In the genomic region with DNA sequence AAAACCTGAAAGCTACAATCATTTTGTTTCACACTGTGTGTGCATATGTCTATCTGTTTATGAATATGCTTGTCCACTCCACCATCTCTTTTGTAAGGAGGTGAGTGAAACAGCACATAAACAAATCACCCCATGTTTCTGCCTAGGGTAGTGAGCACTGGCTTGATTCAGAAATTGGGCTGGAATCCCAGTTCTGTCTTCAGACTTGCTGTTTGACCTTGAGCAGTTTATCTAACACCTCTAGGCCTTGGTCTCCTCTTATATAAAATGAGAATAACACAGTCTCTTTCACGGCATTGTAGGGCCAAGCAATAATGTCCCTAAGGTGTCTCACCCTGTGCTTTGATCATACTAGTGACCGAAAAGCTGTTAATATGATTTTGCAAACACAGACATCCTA, we compare ENCODE assay signal across 25 cellular contexts.
DNase-seq lines count a peak whose midpoint lies in the region; ATAC-seq, FAIRE-seq and TF ChIP-seq lines count a peak whose summit lies in the region.
"Had no signal": no experiment of that assay in that cellular context is flagged by ENCODE, and none has a peak within 500 bp of the region (broad histone marks: within the 10 kb centered on the region; RNA-seq: fewer than 3 reads in every experiment).

No MANE protein-coding gene starts in this region.

- H3K27me3 ChIP-seq in heart left ventricle (no peaks in the 10 kb centered on the region), right cardiac atrium (ENCODE audit: control insufficient read depth, insufficient read depth) (no peaks in the 10 kb centered on the region), K562 (ENCODE audit: control insufficient read depth in 2 of 2, insufficient read depth in 2 of 2, low read length in 2 of 2) (no peaks in the 10 kb centered on the region), muscle layer of colon (ENCODE audit: control insufficient read depth in 1 of 2, insufficient read depth in 2 of 2, low read length in 2 of 2) (no peaks in the 10 kb centered on the region), psoas muscle (ENCODE audit: insufficient read depth in 3 of 3, low read length in 2 of 3) (no peaks in the 10 kb centered on the region)

- POLR2A ChIA-PET in K562 (lab: Yijun Ruan, JAX): interaction anchor here (0.7 to 1.1 kb wide), 3 partner anchors 10 to 362 kb away, joined by 3 read pairs; no protein-coding TSS in a partner anchor

- TF ChIP-seq RAD21 in K562 (CRISPR knock-in tag; conservative IDR thresholded peaks at IDR 0.05 in 1 of 2, IDR thresholded peaks at IDR 0.05 in 1 of 2): no peak

- DNase-seq in heart left ventricle (no peak), right cardiac atrium (no peak), K562 (ENCODE audit: extremely low read depth in 1 of 4, low spot score in 3 of 4) (no peak), psoas muscle (no peak), DMS53 (lab: John Stamatoyannopoulos, UW) (no peak), EL (no peak)
- no peak for DNase-seq in activated CD4-positive, alpha-beta T cell treated with anti-CD3 and anti-CD28 coated beads for 4 hours
- DNase-seq: Calu3, DMS153, GOT3, HFFc6, NCI-H1048, NCI-H1417 treated with DMSO at 0.1 percent for 48 hours, NCI-H1694 treated with DMSO at 0.1 percent for 48 hours, NCI-H2081, NCI-H2227 treated with DMSO at 0.1 percent for 48 hours, NCI-H526 treated with DMSO at 0.1 percent for 48 hours, PC-9, RPMI8226, SHP77 treated with DMSO at 0.1 percent for 48 hours had no signal

- TF ChIP-seq POLR2A in heart left ventricle (IDR thresholded peaks at IDR 0.05) (no peak), K562 (conservative IDR thresholded peaks at IDR 0.05) (no peak)

- peak; percentile 32 for FAIRE-seq in K562 (lab: Jason Lieb, UNC)
- FAIRE-seq: G401.6, GM12878 had no signal

- no peak for TF ChIP-seq CTCF in heart left ventricle (IDR thresholded peaks at IDR 0.05)
- TF ChIP-seq CTCF in K562 (IDR thresholded peaks at IDR 0.05 in 2 of 3, conservative IDR thresholded peaks at IDR 0.05 in 1 of 3; ENCODE audit: insufficient read depth in 2 of 3, low read depth in 1 of 3, low read length in 3 of 3): no peak
- no peak for TF ChIP-seq CTCF in psoas muscle (IDR thresholded peaks at IDR 0.05)

- H3K79me2 ChIP-seq in K562 (ENCODE audit: control insufficient read depth, insufficient read depth, low read length): no peaks in the 10 kb centered on the region

- peak overlapping the region; percentile 41 for H2AFZ ChIP-seq in K562 (ENCODE audit: low read depth, low read length)
- H2AFZ ChIP-seq: PC-9 had no signal

- BruUV-seq in K562 (replicated peaks; lab: Mats Ljungman, UMichigan): no TSS peak

- CTCF ChIA-PET in K562 (lab: Yijun Ruan, JAX; ENCODE audit: low intra/inter-chr PET ratio): no interaction called here

- 33 to 64% (median 62%) methylated on average over 2 of the region's 2 CpGs for WGBS in heart left ventricle, 4 donors
- WGBS in right cardiac atrium: 61% methylated on average over 2 of the region's 2 CpGs
- WGBS in K562 (ENCODE audit: insufficient coverage, low coverage, missing lambda C conversion rate): 54% methylated on average over 2 of the region's 2 CpGs
- 46 to 78% (median 68%) methylated on average over 2 of the region's 2 CpGs for WGBS in psoas muscle, 3 donors

- H3K9ac ChIP-seq in K562 (ENCODE audit: insufficient read depth in 1 of 2, low read depth in 2 of 2, low read length in 2 of 2): no peak overlapping the region
- no peak overlapping the region for H3K9ac ChIP-seq in muscle layer of colon (ENCODE audit: low read length)
- H3K9ac ChIP-seq: KMS-11 had no signal

- H3K4me1 ChIP-seq in heart left ventricle (peaks cover 5 to 52% (median 22%) of the 10 kb centered on the region in 12 donors), right cardiac atrium (ENCODE audit: control insufficient read depth, insufficient read depth, low read length) (peaks cover 6% of the 10 kb centered on the region), K562 (replicated peaks in 1 of 2; ENCODE audit: control insufficient read depth in 2 of 2, insufficient read depth in 2 of 2, low read length in 2 of 2) (peaks cover 0 to 3% of the 10 kb centered on the region in 2 experiments; a peak in 3 of 5 replicates), muscle layer of colon (ENCODE audit: insufficient read depth, low read length) (peaks cover 21% of the 10 kb centered on the region), psoas muscle (peaks cover 45% of the 10 kb centered on the region)
- H3K4me1 ChIP-seq: HAP-1 had no signal

- H3K4me3 ChIP-seq in heart left ventricle (no peak overlapping the region), right cardiac atrium (ENCODE audit: low read length) (no peak overlapping the region), K562 (no peak overlapping the region), muscle layer of colon (ENCODE audit: low read depth in 1 of 2, low read length in 2 of 2) (no peak overlapping the region), psoas muscle (no peak overlapping the region)
- H3K4me3 ChIP-seq: GM12878, HAP-1, PC-9 had no signal

- H3K9me1 ChIP-seq in K562 (ENCODE audit: control insufficient read depth, insufficient read depth, low read length): no peaks in the 10 kb centered on the region

- in situ Hi-C loops in K562 (cut with MboI): no loop called here

- peaks cover 0 to 57% (median 9%) of the 10 kb centered on the region in 9 donors for H3K36me3 ChIP-seq in heart left ventricle
- H3K36me3 ChIP-seq in K562 (ENCODE audit: control insufficient read depth, insufficient read depth, low read length): no peaks in the 10 kb centered on the region
- H3K36me3 ChIP-seq in muscle layer of colon (ENCODE audit: insufficient read depth, low read length): no peaks in the 10 kb centered on the region
- H3K36me3 ChIP-seq in psoas muscle (ENCODE audit: insufficient read depth in 1 of 2, low read depth in 1 of 2): no peaks in the 10 kb centered on the region
- H3K36me3 ChIP-seq: HAP-1 had no signal

- ATAC-seq in heart left ventricle: peak in 3 of 4 donors; percentile 44 to 65 (median 63)
- ATAC-seq in right cardiac atrium: no peak
- no peak for ATAC-seq in K562
- no peak for ATAC-seq in psoas muscle
- ATAC-seq: GM12878 had no signal

- H3K4me2 ChIP-seq in K562 (ENCODE audit: insufficient read depth, low read length): no peak overlapping the region
- H3K4me2 ChIP-seq: KMS-11, PC-9 had no signal

- peak overlapping the region in 7 of 12 donors; percentile 3 to 43 (median 39) for H3K27ac ChIP-seq in heart left ventricle
- no peak overlapping the region for H3K27ac ChIP-seq in right cardiac atrium (ENCODE audit: low read length)
- no peak overlapping the region for H3K27ac ChIP-seq in K562 (ENCODE audit: extremely low read depth, low read depth, low read length)
- peak overlapping the region; percentile 1 for H3K27ac ChIP-seq in muscle layer of colon (ENCODE audit: low read depth, low read length)
- H3K27ac ChIP-seq in psoas muscle: peak overlapping the region; percentile 39
- H3K27ac ChIP-seq: KMS-11, PC-9 had no signal

- intact Hi-C loops in heart left ventricle (cut with DNase I) (loop anchor here in 2 of 10 donors (5.0 to 10.0 kb wide), 2 partner anchors 59 to 79 kb away; a partner anchor contains a TSS), right cardiac atrium (cut with DNase I) (no loop called here), K562 (cut with micrococcal nuclease) (no loop called here), psoas muscle (cut with DNase I) (no loop called here)

- no peaks in the 10 kb centered on the region for H3K9me3 ChIP-seq in heart left ventricle
- no peaks in the 10 kb centered on the region for H3K9me3 ChIP-seq in right cardiac atrium (ENCODE audit: control insufficient read depth, low read length)
- no peaks in the 10 kb centered on the region for H3K9me3 ChIP-seq in K562 (replicated peaks; ENCODE audit: control insufficient read depth, insufficient read depth, low read depth, low read length)
- H3K9me3 ChIP-seq in muscle layer of colon (ENCODE audit: low read length): no peaks in the 10 kb centered on the region
- no peaks in the 10 kb centered on the region for H3K9me3 ChIP-seq in psoas muscle
- H3K9me3 ChIP-seq: HAP-1 had no signal

- H4K20me1 ChIP-seq in K562 (replicated peaks; ENCODE audit: control insufficient read depth, insufficient read depth, low read length): no peaks in the 10 kb centered on the region

- no peak for TF ChIP-seq EP300 in K562 (IDR thresholded peaks at IDR 0.05; ENCODE audit: low read length)

TF ChIP-seq in K562, 482 proteins besides CTCF, POLR2A, EP300 and RAD21:
- no peak for TF ChIP-seq RBM25 (IDR thresholded peaks at IDR 0.05; ENCODE audit: low read depth, low read length, severe bottlenecking)
- TF ChIP-seq ZNF583 (CRISPR knock-in tag; IDR thresholded peaks at IDR 0.05): no peak
- no peak for TF ChIP-seq ZNF695 (CRISPR knock-in tag; IDR thresholded peaks at IDR 0.05)
- TF ChIP-seq FOSL1 (tag; conservative IDR thresholded peaks at IDR 0.05): no peak
- no peak for TF ChIP-seq NFE2L1 (tag; IDR thresholded peaks at IDR 0.05; ENCODE audit: borderline replicate concordance, low read depth)
- TF ChIP-seq SMARCE1 (IDR thresholded peaks at IDR 0.05): no peak
- no peak for TF ChIP-seq ZNF232 (CRISPR knock-in tag; IDR thresholded peaks at IDR 0.05)
- TF ChIP-seq TBP (optimal IDR thresholded peaks at IDR 0.05; ENCODE audit: low read depth, low read length): no peak
- TF ChIP-seq ZNF764 (CRISPR knock-in tag; IDR thresholded peaks at IDR 0.05; ENCODE audit: low read depth): no peak
- no peak for TF ChIP-seq ETV1 (tag; conservative IDR thresholded peaks at IDR 0.05; ENCODE audit: low read depth)
- TF ChIP-seq, protein P1, sequence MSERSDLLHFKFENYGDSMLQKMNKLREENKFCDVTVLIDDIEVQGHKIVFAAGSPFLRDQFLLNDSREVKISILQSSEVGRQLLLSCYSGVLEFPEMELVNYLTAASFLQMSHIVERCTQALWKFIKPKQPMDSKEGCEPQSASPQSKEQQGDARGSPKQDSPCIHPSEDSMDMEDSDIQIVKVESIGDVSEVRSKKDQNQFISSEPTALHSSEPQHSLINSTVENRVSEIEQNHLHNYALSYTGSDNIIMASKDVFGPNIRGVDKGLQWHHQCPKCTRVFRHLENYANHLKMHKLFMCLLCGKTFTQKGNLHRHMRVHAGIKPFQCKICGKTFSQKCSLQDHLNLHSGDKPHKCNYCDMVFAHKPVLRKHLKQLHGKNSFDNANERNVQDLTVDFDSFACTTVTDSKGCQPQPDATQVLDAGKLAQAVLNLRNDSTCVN (CRISPR knock-in tag; IDR thresholded peaks at IDR 0.05): no peak
- no peak for TF ChIP-seq YY1 (IDR thresholded peaks at IDR 0.05; ENCODE audit: borderline replicate concordance in 1 of 3, control insufficient read depth in 1 of 3, extremely low read depth in 1 of 3, insufficient read depth in 3 of 3, insufficient read length in 1 of 3, insufficient replicate concordance in 2 of 3, low read depth in 1 of 3, low read length in 2 of 3)

Comparison
In these comparisons a context has a peak if more than half of its experiments do, and no peak if none do; other contexts are left out.
1. ATAC-seq: peak in heart left ventricle (3 of 4); none in right cardiac atrium (0 of 2), K562 (single experiment) and psoas muscle (0 of 4).
2. H3K27ac ChIP-seq: peak in heart left ventricle (7 of 12), muscle layer of colon (single experiment) and psoas muscle (single experiment); none in right cardiac atrium (single experiment) and K562 (single experiment).